Comparison of ENCODE assay signal across 2 cellular contexts in genomic region chr12:52473738-52474137, GRCh38.
TF ChIP-seq lines count a peak whose summit lies in the region.

TSS of gene KRT6C (minus strand) at chr12:52473805. CDS start at chr12:52473737, 68 bp downstream.

TF ChIP-seq in IMR-90, 13 proteins besides CTCF, POLR2A, EP300 and RAD21:
- TF ChIP-seq MAFK (IDR thresholded peaks at IDR 0.05; ENCODE audit: low read depth, low read length) (peak; percentile 92), SMC3 (IDR thresholded peaks at IDR 0.05; ENCODE audit: low read depth, low read length) (no peak)

TF ChIP-seq in K562, 482 proteins besides CTCF, POLR2A, EP300 and RAD21:
- TF ChIP-seq C11orf30 (IDR thresholded peaks at IDR 0.05; ENCODE audit: low read depth) (peak; percentile 81), KDM5B (IDR thresholded peaks at IDR 0.05; ENCODE audit: insufficient replicate concordance, low read depth, low read length) (no peak), MAFG (tag; conservative IDR thresholded peaks at IDR 0.05) (peak; percentile 84), U2AF1 (optimal IDR thresholded peaks at IDR 0.05; ENCODE audit: low read depth, low read length) (no peak), ZSCAN32 (CRISPR knock-in tag; IDR thresholded peaks at IDR 0.05) (no peak), ZNF316 (IDR thresholded peaks at IDR 0.05) (peak; percentile 85), MAFF (IDR thresholded peaks at IDR 0.05; ENCODE audit: low read length) (peak; percentile 83), MAFK (IDR thresholded peaks at IDR 0.05; ENCODE audit: low read length) (peak; percentile 85), SRSF1 (IDR thresholded peaks at IDR 0.05; ENCODE audit: low read depth, low read length) (no peak)
- TF ChIP-seq, protein P1, sequence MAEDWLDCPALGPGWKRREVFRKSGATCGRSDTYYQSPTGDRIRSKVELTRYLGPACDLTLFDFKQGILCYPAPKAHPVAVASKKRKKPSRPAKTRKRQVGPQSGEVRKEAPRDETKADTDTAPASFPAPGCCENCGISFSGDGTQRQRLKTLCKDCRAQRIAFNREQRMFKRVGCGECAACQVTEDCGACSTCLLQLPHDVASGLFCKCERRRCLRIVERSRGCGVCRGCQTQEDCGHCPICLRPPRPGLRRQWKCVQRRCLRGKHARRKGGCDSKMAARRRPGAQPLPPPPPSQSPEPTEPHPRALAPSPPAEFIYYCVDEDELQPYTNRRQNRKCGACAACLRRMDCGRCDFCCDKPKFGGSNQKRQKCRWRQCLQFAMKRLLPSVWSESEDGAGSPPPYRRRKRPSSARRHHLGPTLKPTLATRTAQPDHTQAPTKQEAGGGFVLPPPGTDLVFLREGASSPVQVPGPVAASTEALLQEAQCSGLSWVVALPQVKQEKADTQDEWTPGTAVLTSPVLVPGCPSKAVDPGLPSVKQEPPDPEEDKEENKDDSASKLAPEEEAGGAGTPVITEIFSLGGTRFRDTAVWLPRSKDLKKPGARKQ (CRISPR knock-in tag; IDR thresholded peaks at IDR 0.05): no peak
